20 cellular contexts compared by ENCODE assay signal in genomic region chr21:26833011-26833410, GRCh38.
"Had no signal": no experiment of that assay in that cellular context is flagged by ENCODE, and none has a peak within 500 bp of the region (broad histone marks: within the 10 kb centered on the region; RNA-seq: fewer than 3 reads in every experiment).

No MANE protein-coding gene starts in this region.

- H3K4me1 Mint-ChIP-seq: brain had no signal

- ATAC-seq: activated CD8-positive, alpha-beta T cell treated with anti-CD3 and anti-CD28 coated beads, Interleukin-2, amount 10 ng/mL, durations not matched to agents 7 days and 5 days; activated naive CD8-positive, alpha-beta T cell treated with anti-CD3 and anti-CD28 coated beads, Interleukin-2, amount 50 U/mL, for 24 hours; left lobe of liver; naive thymus-derived CD4-positive, alpha-beta T cell; stimulated activated naive CD8-positive, alpha-beta T cell treated with anti-CD3 and anti-CD28 coated beads, Interleukin-15, Interleukin-2, amounts not matched to agents 100 U/mL and 50 U/mL, for 24 hours had no signal

- H3K4me1 ChIP-seq: prostate gland, upper lobe of left lung had no signal

- H3K27me3 Mint-ChIP-seq: dendritic cell treated with granulocyte-macrophage colony-stimulating factor and Interleukin-4, amounts not matched to agents 40 ng/mL and 50 ng/mL, for 4 days had no signal

- H3K27ac ChIP-seq: prostate gland, upper lobe of left lung, VCaP had no signal

- H3K27me3 ChIP-seq: upper lobe of left lung had no signal

- H3K9me3 ChIP-seq: prostate gland, upper lobe of left lung had no signal

- H3K9me3 Mint-ChIP-seq: activated naive CD8-positive, alpha-beta T cell treated with anti-CD3 and anti-CD28 coated beads, Interleukin-2, amount 50 U/mL, for 24 hours; activated T-helper 1 cell treated with anti-CD3 and anti-CD28 coated beads, Interleukin-12 subunit alpha, Interleukin-12 subunit beta, Interleukin-2, Interleukin-4 antibody, amounts not matched to agents 30 ng/mL and 10 ng/mL and 1 ng/mL, durations not matched to agents 14 hours and 24 hours and 36 hours; brain; dendritic cell treated with granulocyte-macrophage colony-stimulating factor and Interleukin-4, amounts not matched to agents 40 ng/mL and 50 ng/mL, for 4 days had no signal

- DNase-seq: activated CD4-positive, alpha-beta T cell treated with anti-CD3 and anti-CD28 coated beads for 1 hour; activated CD4-positive, alpha-beta T cell treated with anti-CD3 and anti-CD28 coated beads, Interleukin-2, amount 50 U/mL, for 1 hour; activated CD8-positive, alpha-beta T cell treated with anti-CD3 and anti-CD28 coated beads, Interleukin-2, amount 10 ng/mL, durations not matched to agents 7 days and 5 days; activated gamma-delta T cell; activated naive CD4-positive, alpha-beta T cell treated with anti-CD3 and anti-CD28 coated beads, Interleukin-2, amount 50 U/mL, for 16 hours; activated naive CD8-positive, alpha-beta T cell treated with anti-CD3 and anti-CD28 coated beads, Interleukin-2, amount 50 U/mL, for 24 hours; caudate nucleus; effector CD4-positive, alpha-beta T cell; foreskin fibroblast; naive thymus-derived CD4-positive, alpha-beta T cell; stimulated activated CD4-positive, alpha-beta T cell treated with anti-CD3 and anti-CD28 coated beads, Interleukin-4, amount 100 ng/mL, for 24 hours; stimulated activated naive CD8-positive, alpha-beta T cell treated with anti-CD3 and anti-CD28 coated beads, Interleukin-15, Interleukin-2, amounts not matched to agents 100 U/mL and 50 U/mL, for 24 hours; upper lobe of left lung had no signal

- H3K36me3 ChIP-seq: prostate gland had no signal

- H3K4me3 Mint-ChIP-seq: activated CD8-positive, alpha-beta T cell treated with anti-CD3 and anti-CD28 coated beads, Interleukin-2, amount 10 ng/mL, durations not matched to agents 7 days and 5 days; activated naive CD8-positive, alpha-beta T cell treated with anti-CD3 and anti-CD28 coated beads, Interleukin-2, amount 50 U/mL, for 24 hours; activated T-helper 1 cell treated with anti-CD3 and anti-CD28 coated beads, Interleukin-12 subunit alpha, Interleukin-12 subunit beta, Interleukin-2, Interleukin-4 antibody, amounts not matched to agents 30 ng/mL and 10 ng/mL and 1 ng/mL, durations not matched to agents 14 hours and 24 hours and 36 hours; dendritic cell treated with granulocyte-macrophage colony-stimulating factor and Interleukin-4, amounts not matched to agents 40 ng/mL and 50 ng/mL, for 4 days had no signal

- H3K4me3 ChIP-seq: lung, prostate gland, upper lobe of left lung had no signal

- H3K27ac Mint-ChIP-seq: activated naive CD8-positive, alpha-beta T cell treated with anti-CD3 and anti-CD28 coated beads, Interleukin-2, amount 50 U/mL, for 24 hours; dendritic cell treated with granulocyte-macrophage colony-stimulating factor and Interleukin-4, amounts not matched to agents 40 ng/mL and 50 ng/mL, for 4 days had no signal
